Comparison of ENCODE assay signal across 1 cellular context in genomic region chr16:57804111-57804837, GRCh38.
TF ChIP-seq lines count a peak whose summit lies in the region.

No MANE protein-coding gene starts in this region.

TF ChIP-seq in WTC11, 78 proteins besides CTCF, POLR2A, EP300 and RAD21 (continued from another document):
- TF ChIP-seq NFYB (CRISPR knock-in tag; conservative IDR thresholded peaks at IDR 0.05; ENCODE audit: low read depth), result no peak
- no peak for TF ChIP-seq MLX (CRISPR knock-in tag; IDR thresholded peaks at IDR 0.05)
- TF ChIP-seq FOXJ3 (CRISPR knock-in tag; IDR thresholded peaks at IDR 0.05; ENCODE audit: borderline replicate concordance), result no peak
- no peak for TF ChIP-seq PRRX2 (CRISPR knock-in tag; IDR thresholded peaks at IDR 0.05)
- TF ChIP-seq FOXK1 (CRISPR knock-in tag; IDR thresholded peaks at IDR 0.05), result no peak
- TF ChIP-seq TEAD4 (CRISPR knock-in tag; IDR thresholded peaks at IDR 0.05), result no peak
- TF ChIP-seq ZNF232 (CRISPR knock-in tag; IDR thresholded peaks at IDR 0.05), result no peak
- no peak for TF ChIP-seq ERG (CRISPR knock-in tag; IDR thresholded peaks at IDR 0.05)
- no peak for TF ChIP-seq AR (CRISPR knock-in tag; IDR thresholded peaks at IDR 0.05)
- TF ChIP-seq ZNF121 (CRISPR knock-in tag; IDR thresholded peaks at IDR 0.05), result no peak; the same call in 1 of the 2 replicates
- no peak for TF ChIP-seq CREM (CRISPR knock-in tag; IDR thresholded peaks at IDR 0.05)
- no peak for TF ChIP-seq ZMAT4 (CRISPR knock-in tag; IDR thresholded peaks at IDR 0.05)
TF ChIP-seq in WTC11: peak in this region for 0.
